Comparison of ENCODE assay signal across 10 cellular contexts in genomic region chr4:183723561-183724228, GRCh38.
A peak's percentile ranks its signal among the peaks of the same experiment; 100 is the strongest.
DNase-seq lines count a peak whose midpoint lies in the region; ATAC-seq and TF ChIP-seq lines count a peak whose summit lies in the region.
"Had no signal": no experiment of that assay in that cellular context is flagged by ENCODE, and none has a peak within 500 bp of the region (broad histone marks: within the 10 kb centered on the region; RNA-seq: fewer than 3 reads in every experiment).

No MANE protein-coding gene starts in this region.

- H3K4me2 ChIP-seq in Karpas-422 (ENCODE audit: low read depth, low read length, poor library complexity, severe bottlenecking), result no peak overlapping the region

- no peaks in the 10 kb centered on the region for H3K27me3 ChIP-seq in iPS-15b (ENCODE audit: control insufficient read depth, insufficient read depth, low read length)
- no peaks in the 10 kb centered on the region for H3K27me3 ChIP-seq in thoracic aorta (replicated peaks; ENCODE audit: insufficient read depth)
- no peaks in the 10 kb centered on the region for H3K27me3 ChIP-seq in Karpas-422 (ENCODE audit: low read length)

- no peaks in the 10 kb centered on the region for H4K20me1 ChIP-seq in Karpas-422 (ENCODE audit: insufficient read depth, low read depth, low read length)

- peak overlapping the region; percentile 45 for H3K4me3 ChIP-seq in iPS-15b (ENCODE audit: low read depth, low read length)
- peak overlapping the region; percentile 75 for H3K4me3 ChIP-seq in thoracic aorta
- H3K4me3 ChIP-seq in Karpas-422 (ENCODE audit: low read length), result no peak overlapping the region

- CTCF ChIA-PET in activated CD8-positive, alpha-beta T cell treated with anti-CD3 and anti-CD28 coated beads for 36 hours (lab: Charles Lee), result no interaction called here

- POLR2A ChIA-PET in activated CD8-positive, alpha-beta T cell treated with anti-CD3 and anti-CD28 coated beads for 36 hours (lab: Charles Lee), result no interaction called here

- H3K9ac ChIP-seq in iPS-15b (ENCODE audit: low read depth, low read length), result no peak overlapping the region
- H3K9ac ChIP-seq in Karpas-422 (ENCODE audit: low read length), result no peak overlapping the region

- H3K36me3 ChIP-seq in iPS-15b (ENCODE audit: control insufficient read depth, insufficient read depth, low read length), result no peaks in the 10 kb centered on the region
- no peaks in the 10 kb centered on the region for H3K36me3 ChIP-seq in thoracic aorta
- no peaks in the 10 kb centered on the region for H3K36me3 ChIP-seq in Karpas-422 (ENCODE audit: insufficient read depth, low read length)
- H3K36me3 ChIP-seq: neutrophil had no signal

- H3K27ac ChIP-seq in thoracic aorta, result no peak overlapping the region
- no peak overlapping the region for H3K27ac ChIP-seq in Karpas-422 (ENCODE audit: low read length)

- TF ChIP-seq CTCF in activated CD8-positive, alpha-beta T cell treated with anti-CD3 and anti-CD28 coated beads for 36 hours (IDR thresholded peaks at IDR 0.05), result no peak
- TF ChIP-seq CTCF in thoracic aorta (IDR thresholded peaks at IDR 0.05), result no peak

- intact Hi-C loops in activated CD8-positive, alpha-beta T cell treated with anti-CD3 and anti-CD28 coated beads for 36 hours (cut with micrococcal nuclease), result loop anchor here (10.0 kb wide), 1 partner anchor 249 kb away; no protein-coding TSS in a partner anchor

- no peak for DNase-seq in activated T-cell treated with anti-CD3 and anti-CD28 coated beads, Interleukin-2, amount 50 U/mL, for 72 hours
- no peak for DNase-seq in activated T-cell treated with anti-CD3 and anti-CD28 coated beads, Interleukin-2, amount 50 U/mL, for 48 hours
- no peak for DNase-seq in activated CD8-positive, alpha-beta T cell treated with anti-CD3 and anti-CD28 coated beads for 36 hours
- DNase-seq in thoracic aorta (ENCODE audit: low spot score) (no peak), NCI-H226 (no peak), Karpas-422 (no peak)
- DNase-seq: GOT3 had no signal

- peak overlapping the region; percentile 80 to 89 for H3K4me3 Mint-ChIP-seq in activated T-cell treated with anti-CD3 and anti-CD28 coated beads, Interleukin-2, amount 50 U/mL, for 72 hours
- H3K4me3 Mint-ChIP-seq in activated CD8-positive, alpha-beta T cell treated with anti-CD3 and anti-CD28 coated beads for 36 hours, result peak overlapping the region; percentile 62

- H3K9me2 ChIP-seq in Karpas-422 (replicated peaks; ENCODE audit: insufficient read depth, low read length), result no peaks in the 10 kb centered on the region

- no peaks in the 10 kb centered on the region for H3K36me3 Mint-ChIP-seq in activated T-cell treated with anti-CD3 and anti-CD28 coated beads, Interleukin-2, amount 50 U/mL, for 72 hours (ENCODE audit: insufficient read depth in 2 of 2)
- H3K36me3 Mint-ChIP-seq in activated CD8-positive, alpha-beta T cell treated with anti-CD3 and anti-CD28 coated beads for 36 hours (ENCODE audit: low read depth), result no peaks in the 10 kb centered on the region

- H3K4me1 Mint-ChIP-seq in activated T-cell treated with anti-CD3 and anti-CD28 coated beads, Interleukin-2, amount 50 U/mL, for 72 hours (ENCODE audit: low read depth), result peaks cover 15% of the 10 kb centered on the region
- H3K4me1 Mint-ChIP-seq in activated CD8-positive, alpha-beta T cell treated with anti-CD3 and anti-CD28 coated beads for 36 hours (ENCODE audit: low read depth), result peaks cover 12% of the 10 kb centered on the region

- H2AFZ ChIP-seq in Karpas-422 (ENCODE audit: low read length), result no peak overlapping the region

- no peak overlapping the region for H3K27ac Mint-ChIP-seq in activated T-cell treated with anti-CD3 and anti-CD28 coated beads, Interleukin-2, amount 50 U/mL, for 72 hours
- H3K27ac Mint-ChIP-seq in activated CD8-positive, alpha-beta T cell treated with anti-CD3 and anti-CD28 coated beads for 36 hours, result no peak overlapping the region

- peaks cover 5% of the 10 kb centered on the region for H3K27me3 Mint-ChIP-seq in activated T-cell treated with anti-CD3 and anti-CD28 coated beads, Interleukin-2, amount 50 U/mL, for 72 hours (ENCODE audit: low read depth)
- peaks cover 7% of the 10 kb centered on the region for H3K27me3 Mint-ChIP-seq in activated CD8-positive, alpha-beta T cell treated with anti-CD3 and anti-CD28 coated beads for 36 hours

- no peaks in the 10 kb centered on the region for H3K9me3 ChIP-seq in iPS-15b (ENCODE audit: control insufficient read depth, insufficient read depth, low read length)
- no peaks in the 10 kb centered on the region for H3K9me3 ChIP-seq in thoracic aorta
- H3K9me3 ChIP-seq in Karpas-422 (ENCODE audit: low read length), result no peaks in the 10 kb centered on the region
- H3K9me3 ChIP-seq: neutrophil had no signal

- no peaks in the 10 kb centered on the region for H3K9me3 Mint-ChIP-seq in activated T-cell treated with anti-CD3 and anti-CD28 coated beads, Interleukin-2, amount 50 U/mL, for 72 hours
- no peaks in the 10 kb centered on the region for H3K9me3 Mint-ChIP-seq in activated CD8-positive, alpha-beta T cell treated with anti-CD3 and anti-CD28 coated beads for 36 hours

- H3K4me1 ChIP-seq in iPS-15b (ENCODE audit: control insufficient read depth, insufficient read depth, low read length) (peaks cover 3% of the 10 kb centered on the region), thoracic aorta (ENCODE audit: control insufficient read depth in 1 of 2, low read depth in 2 of 2) (peaks cover 0 to 3% of the 10 kb centered on the region in 2 donors), Karpas-422 (ENCODE audit: low read length) (no peaks in the 10 kb centered on the region)

- no peak for ATAC-seq in activated T-cell treated with anti-CD3 and anti-CD28 coated beads, Interleukin-2, amount 50 U/mL, for 72 hours (replicated peaks in 1 of 2)
- ATAC-seq in activated CD8-positive, alpha-beta T cell treated with anti-CD3 and anti-CD28 coated beads for 36 hours, result no peak
- ATAC-seq in thoracic aorta (ENCODE audit: insufficient number of reproducible peaks, low FRiP score, low read depth), result no peak
- no peak for ATAC-seq in HG03571 (IDR thresholded peaks at IDR 0.05; ENCODE audit: unreplicated experiment)

- H3K79me2 ChIP-seq in Karpas-422 (ENCODE audit: low read length), result no peaks in the 10 kb centered on the region
